10 cellular contexts compared by ENCODE assay signal in genomic region chr15:82878325-82878724, GRCh38.
"Had no signal": no experiment of that assay in that cellular context is flagged by ENCODE, and none has a peak within 500 bp of the region (broad histone marks: within the 10 kb centered on the region; RNA-seq: fewer than 3 reads in every experiment).

No MANE protein-coding gene starts in this region.

- H3K4me2 ChIP-seq: GM23338, KMS-11 had no signal

- H3K27ac ChIP-seq: HL-60, KMS-11 had no signal

- H3K9ac ChIP-seq: KMS-11 had no signal

- FAIRE-seq: H1, H54 had no signal

- H3K4me3 Mint-ChIP-seq: GM23338, H9, HFFc6 had no signal

- DNase-seq: H9, HCEC 1CT, HFFc6, IMR-90, KBM-7 had no signal

- H3K27ac Mint-ChIP-seq: GM23338, H9, HFFc6 had no signal

- H3K9me3 Mint-ChIP-seq: GM23338, H9, HFFc6 had no signal

- H3K4me3 ChIP-seq: GM23338 had no signal

- H2AFZ ChIP-seq: GM23338 had no signal
